ENCODE assay signal across 26 cellular contexts in the genomic region with DNA sequence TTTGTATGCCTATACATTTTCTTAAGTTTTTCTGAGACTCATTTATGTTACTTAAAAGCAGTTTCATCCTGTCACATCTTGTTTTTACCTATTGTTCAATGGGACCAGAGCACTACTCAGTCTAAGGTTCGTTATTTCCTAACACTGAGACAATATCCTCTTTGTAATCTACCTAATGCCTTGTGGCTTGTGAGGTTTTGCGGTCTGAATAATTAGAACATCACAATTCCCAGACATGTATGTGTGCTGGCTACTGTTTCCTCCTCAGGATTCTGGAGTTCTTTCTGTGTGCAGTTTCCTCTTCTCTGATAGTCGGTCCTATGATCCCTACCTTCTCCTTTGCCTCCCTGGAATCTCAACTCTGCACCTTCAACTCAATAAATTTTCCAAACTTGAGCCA.
DNase-seq lines count a peak whose midpoint lies in the region; ATAC-seq and TF ChIP-seq lines count a peak whose summit lies in the region.
"Had no signal": no experiment of that assay in that cellular context is flagged by ENCODE, and none has a peak within 500 bp of the region (broad histone marks: within the 10 kb centered on the region; RNA-seq: fewer than 3 reads in every experiment).

No MANE protein-coding gene starts in this region.

- no peak overlapping the region for H3K4me3 ChIP-seq in HL-60 (replicated peaks; ENCODE audit: insufficient read depth, low read length)
- H3K4me3 ChIP-seq: body of pancreas, gastrocnemius medialis, HAP-1, testis had no signal

- no peak for TF ChIP-seq CTCF in HL-60 (IDR thresholded peaks at IDR 0.05; ENCODE audit: insufficient read depth, low read length)

- DNase-seq in HL-60 (ENCODE audit: low read depth in 1 of 2, low spot score in 1 of 2) (peak; percentile 23 to 35), NCI-H526 (lab: John Stamatoyannopoulos, UW) (peak; percentile 92 to 94), astrocyte of the hippocampus (ENCODE audit: low read depth, low spot score) (peak; percentile 9), myocyte (ENCODE audit: low read depth) (peak; percentile 1)
- no peak for DNase-seq in stimulated activated naive CD4-positive, alpha-beta T cell treated with Interleukin-2 at 50 U/mL for 16 hours (lab: John Stamatoyannopoulos, UW)
- DNase-seq in activated CD4-positive, CD25-positive, alpha-beta regulatory T cell treated with anti-CD3 and anti-CD28 coated beads, Interleukin-2, amount 50 U/mL, for 72 hours: no peak
- DNase-seq: activated CD4-positive, alpha-beta T cell treated with anti-CD3 and anti-CD28 coated beads, Interleukin-2, amount 50 U/mL, for 1 hour; body of pancreas; CD4-positive, alpha-beta T cell; DMS153; effector CD4-positive, alpha-beta T cell; gastrocnemius medialis; GDM1; hypothalamus; KBM-7; NCI-H2081 treated with DMSO at 0.1 percent for 48 hours; NCI-H524; SHP77; stimulated activated CD4-positive, alpha-beta T cell treated with anti-CD3 and anti-CD28 coated beads, Interleukin-2, amount 100 ng/mL, for 48 hours; stimulated activated naive B cell treated with anti-CD40 and anti-IgM and Interleukin-4, amounts not matched to agents 10 μg/mL and 1 μg/mL and 100 μg/mL, for 72 hours; T-helper 17 cell; testis had no signal

- ATAC-seq in GM21619 (IDR thresholded peaks at IDR 0.05; ENCODE audit: unreplicated experiment): no peak
- ATAC-seq: body of pancreas; esophagus mucosa; gastrocnemius medialis; stimulated activated naive B cell treated with anti-CD40 and anti-IgM and Interleukin-4, amounts not matched to agents 10 μg/mL and 1 μg/mL and 100 μg/mL, for 72 hours; T-helper 17 cell had no signal

- H3K27ac ChIP-seq in HL-60 (replicated peaks): peak overlapping the region; percentile 68
- H3K27ac ChIP-seq: body of pancreas, gastrocnemius medialis, testis, VCaP had no signal

- no peaks in the 10 kb centered on the region for H3K27me3 ChIP-seq in HL-60 (ENCODE audit: insufficient read depth, poor library complexity, severe bottlenecking)
- H3K27me3 ChIP-seq: body of pancreas, gastrocnemius medialis, testis had no signal

Comparison
In these comparisons a context has a peak if more than half of its experiments do, and no peak if none do; other contexts are left out.
1. DNase-seq: peak in HL-60 (2 of 2), NCI-H526 (2 of 2), astrocyte of the hippocampus (single experiment) and myocyte (single experiment); none in stimulated activated naive CD4-positive, alpha-beta T cell treated with Interleukin-2 at 50 U/mL for 16 hours (single experiment) and activated CD4-positive, CD25-positive, alpha-beta regulatory T cell treated with anti-CD3 and anti-CD28 coated beads, Interleukin-2, amount 50 U/mL, for 72 hours (single experiment).